12 cellular contexts compared by ENCODE assay signal in genomic region chr1:155124503-155125463, GRCh38. TPM values are rescaled to one million over a fixed set of nuclear protein-coding genes. Genes with fewer than 3 reads are reported as not detected.
A peak's percentile ranks its signal among the peaks of the same experiment; 100 is the strongest.
DNase-seq lines count a peak whose midpoint lies in the region; ATAC-seq and TF ChIP-seq lines count a peak whose summit lies in the region.
"Had no signal": no experiment of that assay in that cellular context is flagged by ENCODE, and none has a peak within 500 bp of the region (broad histone marks: within the 10 kb centered on the region; RNA-seq: fewer than 3 reads in every experiment).

No MANE protein-coding gene starts in this region.

- H3K27me3 ChIP-seq in mucosa of rectum (ENCODE audit: control insufficient read depth in 2 of 2, insufficient read depth in 2 of 2, low read length in 2 of 2) (peaks cover 3 to 6% of the 10 kb centered on the region in 2 donors), MG63 (peaks cover 12% of the 10 kb centered on the region; the same call in 1 of the 2 replicates)
- H3K27me3 ChIP-seq: BE2C had no signal

- no peaks in the 10 kb centered on the region for H3K36me3 ChIP-seq in mucosa of rectum (ENCODE audit: control insufficient read depth in 2 of 2, insufficient read depth in 2 of 2, low read length in 2 of 2)
- no peaks in the 10 kb centered on the region for H3K36me3 ChIP-seq in MG63
- H3K36me3 ChIP-seq: BE2C had no signal

- POLR2A ChIA-PET in RWPE1 (lab: Yijun Ruan, JAX; ENCODE audit: low non-redundant PET), result interaction anchor here (3.5 kb wide), 1 partner anchor 11 kb away, joined by 14 read pairs; the partner anchor contains the start of gene SLC50A1

- peak overlapping the region; percentile 56 to 99 for H3K9ac ChIP-seq in mucosa of rectum (ENCODE audit: low read depth in 1 of 2, low read length in 2 of 2)

- DNase-seq in RWPE1 (ENCODE audit: low spot score) (peak; percentile 79), epithelial cell of esophagus (ENCODE audit: low read depth) (peak; percentile 92), T-helper 9 cell (no peak), MG63 (no peak)
- DNase-seq: activated CD4-positive, alpha-beta T cell treated with anti-CD3 and anti-CD28 coated beads, Interleukin-2, amount 50 U/mL, for 48 hours; BE2C; NCI-H2081 treated with DMSO at 0.1 percent for 48 hours had no signal

- ATAC-seq in GM21360 (IDR thresholded peaks at IDR 0.05; ENCODE audit: unreplicated experiment) (no peak), GM19467 (IDR thresholded peaks at IDR 0.05; ENCODE audit: unreplicated experiment) (no peak)

- peak overlapping the region; percentile 95 for H3K27ac ChIP-seq in C4-2B
- peak overlapping the region; percentile 98 for H3K27ac ChIP-seq in RWPE1
- peak overlapping the region; percentile 83 to 97 for H3K27ac ChIP-seq in mucosa of rectum (ENCODE audit: low read depth in 2 of 2, low read length in 2 of 2)

- peaks cover 52 to 64% of the 10 kb centered on the region in 2 donors for H3K4me1 ChIP-seq in mucosa of rectum (ENCODE audit: control insufficient read depth in 2 of 2, insufficient read depth in 2 of 2, low read length in 2 of 2)

- H3K9me3 ChIP-seq in mucosa of rectum (ENCODE audit: control insufficient read depth in 2 of 2, low read length in 2 of 2), result no peaks in the 10 kb centered on the region
- H3K9me3 ChIP-seq in MG63, result no peaks in the 10 kb centered on the region

- no peak for TF ChIP-seq CTCF in C4-2B (conservative IDR thresholded peaks at IDR 0.05)
- TF ChIP-seq CTCF in RWPE1 (conservative IDR thresholded peaks at IDR 0.05; ENCODE audit: low read depth), result no peak
- TF ChIP-seq CTCF in epithelial cell of esophagus (IDR thresholded peaks at IDR 0.05; ENCODE audit: insufficient read depth, low read depth, low read length, missing control alignments), result no peak

- CTCF ChIA-PET in RWPE1 (lab: Yijun Ruan, JAX), result interaction anchor here (0.8 to 2.2 kb wide), 5 partner anchors 34 to 69 kb away, joined by 3 to 10 read pairs (median 5); partner anchors contain the start of gene KRTCAP2

- no peak overlapping the region for H3K4me3 ChIP-seq in epithelial cell of esophagus (ENCODE audit: low read length)
- no peak overlapping the region for H3K4me3 ChIP-seq in mucosa of rectum (ENCODE audit: low read length in 2 of 2)
- H3K4me3 ChIP-seq in MG63, result no peak overlapping the region

RNA-seq across cellular contexts. Expression of gene EFNA1, which starts 2.9 kb away (rescaled TPM):
- 0.37 and 4.1 TPM in 2 replicates for total RNA-seq in MG63 (2014; rRNA removed; shearing (Covaris generic); ENCODE audit: low replicate concordance)
- total RNA-seq: fibroblast of villous mesenchyme had no signal

RNA-seq across cellular contexts. Expression of gene SLC50A1, which starts 10.9 kb away (rescaled TPM):
- 25.9 and 56.9 TPM in 2 replicates for total RNA-seq in MG63 (2014; rRNA removed; shearing (Covaris generic); ENCODE audit: low replicate concordance)

RNA-seq across cellular contexts. Expression of gene DPM3, which starts 15.5 kb away (rescaled TPM):
- 48.9 TPM in 1 of 2 replicates, not detected in the other for total RNA-seq in MG63 (2014; rRNA removed; shearing (Covaris generic); ENCODE audit: low replicate concordance)

RNA-seq across cellular contexts. Expression of gene EFNA3, which starts 46.1 kb away (rescaled TPM):
- total RNA-seq in MG63 (2014; rRNA removed; shearing (Covaris generic); ENCODE audit: low replicate concordance), result 0.64 and 3.0 TPM in 2 replicates

RNA-seq across cellular contexts. Expression of gene KRTCAP2, which starts 48.3 kb away (rescaled TPM):
- 220 and 236 TPM in 2 replicates for total RNA-seq in MG63 (2014; rRNA removed; shearing (Covaris generic); ENCODE audit: low replicate concordance)

Comparison
In these comparisons a context has a peak if more than half of its experiments do, and no peak if none do; other contexts are left out.
1. DNase-seq: peak in RWPE1 (single experiment) and epithelial cell of esophagus (single experiment); none in T-helper 9 cell (single experiment) and MG63 (single experiment).
2. Peak in every context shown above with its lines, with median percentiles within 50 percentile points of each other: H3K27ac ChIP-seq.